ENCODE assay signal across 9 cellular contexts in genomic region chr10:49187950-49188761, GRCh38. TPM values are rescaled to one million over a fixed set of nuclear protein-coding genes. Genes with fewer than 3 reads are reported as not detected.
DNase-seq lines count a peak whose midpoint lies in the region; ATAC-seq, FAIRE-seq and TF ChIP-seq lines count a peak whose summit lies in the region.
"Had no signal": no experiment of that assay in that cellular context is flagged by ENCODE, and none has a peak within 500 bp of the region (broad histone marks: within the 10 kb centered on the region; RNA-seq: fewer than 3 reads in every experiment).

Gene TMEM273 (minus strand): TSS chr10:49188391. CDS start chr10:49188336, 55 bp downstream.

- H3K36me3 Mint-ChIP-seq in osteocyte (ENCODE audit: unreplicated experiment), result no peaks in the 10 kb centered on the region
- no peaks in the 10 kb centered on the region for H3K36me3 Mint-ChIP-seq in Calu3 (ENCODE audit: insufficient read depth, unreplicated experiment)

- H3K4me3 Mint-ChIP-seq in osteocyte (ENCODE audit: unreplicated experiment), result no peak within 1 kb of the TSS
- H3K4me3 Mint-ChIP-seq in Calu3 (ENCODE audit: low read depth, unreplicated experiment), result no peak within 1 kb of the TSS

- H3K9me1 ChIP-seq in endothelial cell of umbilical vein (replicated peaks; ENCODE audit: control insufficient read depth, extremely low read depth, insufficient read depth, low read length), result no peaks in the 10 kb centered on the region

- ATAC-seq in HG03039 (IDR thresholded peaks at IDR 0.05; ENCODE audit: unreplicated experiment), result peak; percentile 59

- no peaks in the 10 kb centered on the region for H3K36me3 ChIP-seq in endothelial cell of umbilical vein (ENCODE audit: control insufficient read depth in 2 of 2, extremely low read depth in 1 of 2, insufficient read depth in 2 of 2, low read length in 2 of 2)

- H3K4me1 Mint-ChIP-seq in osteocyte (ENCODE audit: unreplicated experiment) (no peaks in the 10 kb centered on the region), Calu3 (ENCODE audit: low read depth, unreplicated experiment) (no peaks in the 10 kb centered on the region)

- no peak within 1 kb of the TSS for H3K9ac ChIP-seq in endothelial cell of umbilical vein (replicated peaks; ENCODE audit: extremely low read depth, insufficient read depth, low read length)

- no peaks in the 10 kb centered on the region for H4K20me1 ChIP-seq in endothelial cell of umbilical vein (replicated peaks; ENCODE audit: control insufficient read depth, extremely low read depth, insufficient read depth, low read length)

- TF ChIP-seq POLR2A in endothelial cell of umbilical vein (IDR thresholded peaks at IDR 0.05; ENCODE audit: low read depth, low read length), result no peak

- H3K4me1 ChIP-seq in endothelial cell of umbilical vein (ENCODE audit: control insufficient read depth, extremely low read depth, insufficient read depth, low read length), result peaks cover 16% of the 10 kb centered on the region

- peaks cover 0 to 5% of the 10 kb centered on the region in 2 experiments for H3K27me3 ChIP-seq in endothelial cell of umbilical vein (ENCODE audit: control insufficient read depth in 2 of 2, insufficient read depth in 2 of 2, low read length in 2 of 2)

- H3K27me3 Mint-ChIP-seq in osteocyte (ENCODE audit: unreplicated experiment) (peaks cover 18% of the 10 kb centered on the region), Calu3 (ENCODE audit: unreplicated experiment) (peaks cover 42% of the 10 kb centered on the region)

- BruUV-seq in endothelial cell of umbilical vein (replicated peaks; lab: Mats Ljungman, UMichigan) (no TSS peak), Calu3 (replicated peaks; lab: Mats Ljungman, UMichigan) (no TSS peak)

- dilution Hi-C loops in endothelial cell of umbilical vein (cut with MboI; ENCODE audit: extremely low pct_ligation_motif_present, low sequenced_read_pairs), result no loop called here

- POLR2A ChIA-PET in endothelial cell of umbilical vein (lab: Charles Lee), result no interaction called here

- no peaks in the 10 kb centered on the region for H3K9me3 ChIP-seq in endothelial cell of umbilical vein (replicated peaks; ENCODE audit: control insufficient read depth, insufficient read depth, low read length)

- CTCF ChIA-PET in endothelial cell of umbilical vein (lab: Charles Lee), result no interaction called here
- CTCF ChIA-PET in Calu3 (lab: Charles Lee), result no interaction called here

- no peaks in the 10 kb centered on the region for H3K9me3 Mint-ChIP-seq in osteocyte (ENCODE audit: unreplicated experiment)
- H3K9me3 Mint-ChIP-seq in Calu3 (ENCODE audit: low read depth, unreplicated experiment), result no peaks in the 10 kb centered on the region

- TF ChIP-seq CTCF in endothelial cell of umbilical vein (IDR thresholded peaks at IDR 0.05; ENCODE audit: extremely low read depth in 1 of 2, insufficient read depth in 1 of 2, low read depth in 1 of 2, low read length in 2 of 2) (no peak), osteocyte (IDR thresholded peaks at IDR 0.05) (no peak), Calu3 (IDR thresholded peaks at IDR 0.05; ENCODE audit: unreplicated experiment) (no peak)

- no peak for FAIRE-seq in endothelial cell of umbilical vein (lab: Jason Lieb, UNC)

- no peak within 1 kb of the TSS for H3K27ac Mint-ChIP-seq in osteocyte (ENCODE audit: unreplicated experiment)
- no peak within 1 kb of the TSS for H3K27ac Mint-ChIP-seq in Calu3 (ENCODE audit: unreplicated experiment)

- H3K79me2 ChIP-seq in endothelial cell of umbilical vein (ENCODE audit: control insufficient read depth, insufficient read depth, low read length), result no peaks in the 10 kb centered on the region

- peak within 1 kb of the TSS; percentile 64 for H2AFZ ChIP-seq in endothelial cell of umbilical vein (ENCODE audit: low read depth, low read length)

- no peak within 1 kb of the TSS for H3K4me3 ChIP-seq in endothelial cell of umbilical vein (replicated peaks in 1 of 3; ENCODE audit: insufficient read depth in 1 of 3, low read depth in 1 of 3, low read length in 3 of 3)

- peak; percentile 22 for DNase-seq in activated T-cell treated with anti-CD3 and anti-CD28 coated beads, Interleukin-2, amount 50 U/mL, for 1 hour
- DNase-seq in activated T-cell treated with anti-CD3 and anti-CD28 coated beads for 4 hours, result no peak
- DNase-seq in SKM-1 (lab: John Stamatoyannopoulos, UW; ENCODE audit: unreplicated experiment), result peak; percentile 61
- peak; percentile 32 for DNase-seq in endothelial cell of umbilical vein (ENCODE audit: low read depth, low spot score)
- DNase-seq in osteocyte (ENCODE audit: extremely low spot score, unreplicated experiment), result peak; percentile 75
- no peak for DNase-seq in Calu3
- no peak for DNase-seq in 8988T

- intact Hi-C loops in endothelial cell of umbilical vein (cut with micrococcal nuclease) (loop anchor here (10.0 kb wide), 1 partner anchor 347 kb away; the partner anchor contains the start of gene ERCC6), Calu3 (cut with micrococcal nuclease; ENCODE audit: unreplicated experiment) (no loop called here)

- no peak within 1 kb of the TSS for H3K27ac ChIP-seq in endothelial cell of umbilical vein (ENCODE audit: insufficient read depth, low read depth, low read length)

- H3K4me2 ChIP-seq in endothelial cell of umbilical vein (ENCODE audit: insufficient read depth, low read length), result no peak within 1 kb of the TSS

TF ChIP-seq in endothelial cell of umbilical vein, 7 proteins besides CTCF, POLR2A, EP300 and RAD21:
- TF ChIP-seq MAX (IDR thresholded peaks at IDR 0.05; ENCODE audit: insufficient read depth, insufficient read length), result peak; percentile 75
- no peak for TF ChIP-seq POLR2AphosphoS5 (IDR thresholded peaks at IDR 0.05; ENCODE audit: insufficient read depth, low read depth, low read length)

RNA-seq across cellular contexts. Expression of gene TMEM273, which starts in this region (rescaled TPM):
- 2.1 and 3.7 TPM in 2 replicates for total RNA-seq in endothelial cell of umbilical vein
- 1.9 and 2.9 TPM in 2 replicates for polyA plus RNA-seq in endothelial cell of umbilical vein
- 2.3 TPM in 2 replicates for polyA plus RNA-seq in endothelial cell of umbilical vein (2011; cell fraction: cytosol; rRNA removed)
- polyA plus RNA-seq in endothelial cell of umbilical vein (2011; cell fraction: nucleus; rRNA removed), result 5.2 and 6.1 TPM in 2 replicates
- polyA plus RNA-seq in endothelial cell of umbilical vein (2012), result 3.3 and 4.6 TPM in 2 replicates
- 3.9 and 5.6 TPM in 2 replicates for polyA minus RNA-seq in endothelial cell of umbilical vein
- polyA minus RNA-seq in endothelial cell of umbilical vein (2011; cell fraction: cytosol; rRNA and poly(A)+ RNA removed), result not detected
- 3.1 and 4.6 TPM in 2 replicates for polyA minus RNA-seq in endothelial cell of umbilical vein (2011; cell fraction: nucleus; rRNA and poly(A)+ RNA removed)
- not detected in 2 replicates for total RNA-seq in osteocyte
- total RNA-seq in Calu3 (2022), result not detected in 2 replicates
- polyA plus RNA-seq: BJ had no signal

Comparison
In these comparisons a context has a peak if more than half of its experiments do, and no peak if none do; other contexts are left out.
1. DNase-seq: peak in activated T-cell treated with anti-CD3 and anti-CD28 coated beads, Interleukin-2, amount 50 U/mL, for 1 hour (single experiment), SKM-1 (single experiment) and endothelial cell of umbilical vein (single experiment); none in activated T-cell treated with anti-CD3 and anti-CD28 coated beads for 4 hours (single experiment), Calu3 (single experiment) and 8988T (single experiment).
2. Peak in DNase-seq in osteocyte; RNA of the gene not detected or under 1 TPM.